19 cellular contexts compared by ENCODE assay signal in the genomic region with DNA sequence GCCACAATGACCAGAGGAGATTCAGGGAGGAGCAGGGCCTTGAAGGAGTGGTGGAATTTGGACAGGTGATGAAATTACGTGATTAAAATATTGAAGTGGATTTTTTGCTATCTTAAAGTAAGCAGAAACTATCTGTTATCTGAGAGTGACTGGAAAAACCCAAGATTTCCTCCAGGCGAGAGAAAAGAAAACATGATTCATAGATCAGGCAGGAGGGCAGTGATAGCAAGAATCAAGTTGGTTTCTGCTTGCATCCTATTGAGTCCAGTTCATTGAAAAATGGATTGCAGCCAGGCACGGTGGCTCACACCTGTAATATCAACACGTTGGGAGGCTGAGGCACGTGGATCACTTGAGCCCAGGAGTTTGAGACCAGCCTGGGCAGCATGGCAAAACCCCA.
"Had no signal": no experiment of that assay in that cellular context is flagged by ENCODE, and none has a peak within 500 bp of the region (broad histone marks: within the 10 kb centered on the region; RNA-seq: fewer than 3 reads in every experiment).

No MANE protein-coding gene starts in this region.

- ATAC-seq: activated T-cell treated with anti-CD3 and anti-CD28 coated beads, Interleukin-2, amount 50 U/mL, for 4 hours; left ventricle myocardium superior; right cardiac atrium; T-helper 17 cell had no signal

- H3K36me3 ChIP-seq: ascending aorta, neural progenitor cell, thyroid gland, uterus had no signal

- H3K4me3 ChIP-seq: ascending aorta, neural progenitor cell, smooth muscle cell, thyroid gland, uterus had no signal

- H3K27me3 ChIP-seq: ascending aorta, neural progenitor cell, thyroid gland, uterus had no signal

- H3K27ac ChIP-seq: ascending aorta, neural progenitor cell, thyroid gland, uterus had no signal

- H3K4me1 ChIP-seq: ascending aorta, neural progenitor cell, thyroid gland, uterus had no signal

- DNase-seq: activated CD4-positive, alpha-beta T cell treated with anti-CD3 and anti-CD28 coated beads, Interleukin-2, amount 50 U/mL, for 48 hours; activated CD4-positive, CD25-positive, alpha-beta regulatory T cell treated with anti-CD3 and anti-CD28 coated beads, Interleukin-2, amount 50 U/mL, for 72 hours; activated gamma-delta T cell treated with Interleukin-2 at 50 U/mL for 16 hours; activated naive CD8-positive, alpha-beta T cell treated with anti-CD3 and anti-CD28 coated beads for 36 hours; activated T-cell treated with anti-CD3 and anti-CD28 coated beads, Interleukin-2, amount 50 U/mL, for 4 hours; central memory CD4-positive, alpha-beta T cell; effector memory CD4-positive, alpha-beta T cell; erythroblast; left ventricle myocardium superior; posterior cingulate gyrus; right cardiac atrium; T-helper 17 cell; thyroid gland; uterus had no signal

- FAIRE-seq: islet of Langerhans, TTC549 had no signal

- H3K9me3 ChIP-seq: ascending aorta, thyroid gland, uterus had no signal
